9 cellular contexts compared by ENCODE assay signal in the genomic region with DNA sequence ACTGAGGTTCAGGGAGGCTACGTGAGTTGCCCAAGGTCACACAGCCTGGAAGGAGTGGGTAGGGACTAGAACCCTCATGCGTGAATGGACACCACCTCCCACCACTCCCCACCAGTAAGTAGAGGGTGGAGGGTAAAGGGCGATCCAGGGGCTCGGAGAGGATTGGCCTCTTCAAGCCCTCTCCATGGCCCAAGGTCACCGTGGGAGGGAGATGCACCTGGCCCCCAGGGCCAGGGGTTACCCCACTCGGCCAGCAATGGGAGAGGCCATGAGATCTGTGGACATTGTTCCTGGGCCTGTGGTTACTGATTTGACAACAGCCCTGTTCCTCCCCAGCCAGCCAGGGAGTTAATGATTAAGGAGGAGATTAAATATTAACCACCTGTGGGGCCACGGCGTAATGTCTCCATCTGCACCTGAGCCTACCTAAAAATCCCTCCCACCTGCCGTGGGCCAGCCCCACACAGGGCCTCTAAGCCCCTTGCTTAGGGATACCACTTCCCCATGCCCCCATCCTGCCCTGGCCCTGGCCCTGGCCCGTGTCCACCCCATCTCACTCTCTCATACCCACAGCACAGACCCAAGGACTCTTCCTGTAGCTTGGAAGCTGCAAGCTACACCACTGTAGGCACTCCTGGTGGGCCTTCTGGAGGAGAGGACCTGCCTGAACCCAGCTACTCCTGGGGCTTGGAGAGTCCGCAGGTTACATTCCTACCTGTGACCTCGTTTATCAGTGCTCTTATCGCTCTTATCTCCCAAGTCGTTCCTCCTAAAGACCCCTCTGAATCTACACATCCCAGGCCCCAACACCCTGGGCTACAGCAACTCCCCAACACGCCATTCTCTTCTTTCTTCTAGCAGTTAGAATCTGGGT. TPM values are rescaled to one million over a fixed set of nuclear protein-coding genes. Genes with fewer than 3 reads are reported as not detected.
DNase-seq lines count a peak whose midpoint lies in the region; ATAC-seq and TF ChIP-seq lines count a peak whose summit lies in the region.
"Had no signal": no experiment of that assay in that cellular context is flagged by ENCODE, and none has a peak within 500 bp of the region (broad histone marks: within the 10 kb centered on the region; RNA-seq: fewer than 3 reads in every experiment).

No MANE protein-coding gene starts in this region.

- WGBS in endodermal cell (ENCODE audit: insufficient coverage in 1 of 2, insufficient read length in 1 of 2), 2 experiments, result 76 to 86% methylated on average over 11 to 14 of the region's 15 CpGs
- 91% methylated on average over 15 of the region's 15 CpGs for WGBS in smooth muscle cell (ENCODE audit: low lambda C conversion rate)

- no peak overlapping the region for H2AFZ ChIP-seq in smooth muscle cell (ENCODE audit: low read depth)

- no peaks in the 10 kb centered on the region for H3F3A ChIP-seq in smooth muscle cell (ENCODE audit: low read depth)

- peak overlapping the region; percentile 98 for H3K27ac Mint-ChIP-seq in activated naive CD4-positive, alpha-beta T cell treated with anti-CD3 and anti-CD28 coated beads, Interleukin-2, amount 10 ng/mL, durations not matched to agents 7 days and 5 days
- H3K27ac Mint-ChIP-seq in endodermal cell (peak overlapping the region; percentile 94), type B pancreatic cell (peak overlapping the region; percentile 89)

- peak; percentile 37 for DNase-seq in activated naive CD4-positive, alpha-beta T cell treated with anti-CD3 and anti-CD28 coated beads, Interleukin-2, amount 10 ng/mL, durations not matched to agents 7 days and 5 days
- DNase-seq in activated naive CD4-positive, alpha-beta T cell treated with Interleukin-2 at 50 U/mL for 16 hours, result no peak
- DNase-seq in endodermal cell, result peak; percentile 68
- DNase-seq in type B pancreatic cell (ENCODE audit: extremely low spot score, unreplicated experiment), result no peak
- DNase-seq in T1000 (lab: John Stamatoyannopoulos, UW), result no peak
- no peak for DNase-seq in smooth muscle cell (lab: John Stamatoyannopoulos, UW; ENCODE audit: unreplicated experiment)
- DNase-seq: NCI-H446 had no signal

- H3K4me1 Mint-ChIP-seq in activated naive CD4-positive, alpha-beta T cell treated with anti-CD3 and anti-CD28 coated beads, Interleukin-2, amount 10 ng/mL, durations not matched to agents 7 days and 5 days, result peaks cover 65% of the 10 kb centered on the region
- H3K4me1 Mint-ChIP-seq in endodermal cell, result peaks cover 40% of the 10 kb centered on the region
- peaks cover 39% of the 10 kb centered on the region for H3K4me1 Mint-ChIP-seq in type B pancreatic cell (ENCODE audit: unreplicated experiment)

- H3K27me3 Mint-ChIP-seq in activated naive CD4-positive, alpha-beta T cell treated with anti-CD3 and anti-CD28 coated beads, Interleukin-2, amount 10 ng/mL, durations not matched to agents 7 days and 5 days, result peaks cover 3% of the 10 kb centered on the region
- H3K27me3 Mint-ChIP-seq in endodermal cell (ENCODE audit: insufficient read depth) (no peaks in the 10 kb centered on the region), type B pancreatic cell (no peaks in the 10 kb centered on the region)

- H3K9me3 Mint-ChIP-seq in activated naive CD4-positive, alpha-beta T cell treated with anti-CD3 and anti-CD28 coated beads, Interleukin-2, amount 10 ng/mL, durations not matched to agents 7 days and 5 days, result no peaks in the 10 kb centered on the region
- H3K9me3 Mint-ChIP-seq in endodermal cell, result no peaks in the 10 kb centered on the region
- no peaks in the 10 kb centered on the region for H3K9me3 Mint-ChIP-seq in type B pancreatic cell

- peak overlapping the region; percentile 87 for H3K4me3 Mint-ChIP-seq in activated naive CD4-positive, alpha-beta T cell treated with anti-CD3 and anti-CD28 coated beads, Interleukin-2, amount 10 ng/mL, durations not matched to agents 7 days and 5 days
- H3K4me3 Mint-ChIP-seq in endodermal cell, result peak overlapping the region; percentile 43
- peak overlapping the region; percentile 49 for H3K4me3 Mint-ChIP-seq in type B pancreatic cell

- ATAC-seq in HG03354 (IDR thresholded peaks at IDR 0.05; ENCODE audit: poor library complexity, severe bottlenecking, unreplicated experiment) (peak; percentile 64), HG03280 (IDR thresholded peaks at IDR 0.05; ENCODE audit: unreplicated experiment) (no peak)

- no peak overlapping the region for H3K4me3 ChIP-seq in endodermal cell (ENCODE audit: low read length)
- no peak overlapping the region for H3K4me3 ChIP-seq in smooth muscle cell

- no peaks in the 10 kb centered on the region for H3K9me3 ChIP-seq in endodermal cell (ENCODE audit: control insufficient read depth, low read length)
- no peaks in the 10 kb centered on the region for H3K9me3 ChIP-seq in smooth muscle cell (replicated peaks; ENCODE audit: low read depth)

- H3K27ac ChIP-seq in endodermal cell (ENCODE audit: low read depth, low read length) (peak overlapping the region; percentile 10), smooth muscle cell (ENCODE audit: low read depth) (no peak overlapping the region)

- H3K36me3 Mint-ChIP-seq in activated naive CD4-positive, alpha-beta T cell treated with anti-CD3 and anti-CD28 coated beads, Interleukin-2, amount 10 ng/mL, durations not matched to agents 7 days and 5 days, result peaks cover 18% of the 10 kb centered on the region
- H3K36me3 Mint-ChIP-seq in endodermal cell (ENCODE audit: low read depth) (no peaks in the 10 kb centered on the region), type B pancreatic cell (no peaks in the 10 kb centered on the region)

- H3K4me2 ChIP-seq in smooth muscle cell, result no peak overlapping the region

- H3K9ac ChIP-seq in endodermal cell (ENCODE audit: extremely low read depth, low read length, poor library complexity, severe bottlenecking) (no peak overlapping the region), smooth muscle cell (ENCODE audit: low read depth) (no peak overlapping the region)

- H3K36me3 ChIP-seq in endodermal cell (ENCODE audit: control insufficient read depth, insufficient read depth, low read length) (no peaks in the 10 kb centered on the region), smooth muscle cell (ENCODE audit: low read depth) (no peaks in the 10 kb centered on the region)

- H4K20me1 ChIP-seq in smooth muscle cell (ENCODE audit: low read depth), result no peaks in the 10 kb centered on the region

- H3K79me2 ChIP-seq in smooth muscle cell (ENCODE audit: low read depth), result no peaks in the 10 kb centered on the region

- CTCF ChIA-PET in activated naive CD4-positive, alpha-beta T cell treated with anti-CD3 and anti-CD28 coated beads, Interleukin-2, amount 10 ng/mL, durations not matched to agents 7 days and 5 days (lab: Charles Lee), result interaction anchor here (0.9 to 4.8 kb wide), 9 partner anchors 14 to 67 kb away, joined by 3 to 32 read pairs (median 5); no protein-coding TSS in a partner anchor

- H3K27me3 ChIP-seq in endodermal cell (ENCODE audit: control insufficient read depth, insufficient read depth, low read length, poor library complexity, severe bottlenecking) (no peaks in the 10 kb centered on the region), smooth muscle cell (ENCODE audit: low read depth) (no peaks in the 10 kb centered on the region)

- H3K4me1 ChIP-seq in endodermal cell (ENCODE audit: control insufficient read depth, insufficient read depth, low read length) (peaks cover 9% of the 10 kb centered on the region), smooth muscle cell (ENCODE audit: low read depth) (no peaks in the 10 kb centered on the region)

- TF ChIP-seq CTCF in endodermal cell (conservative IDR thresholded peaks at IDR 0.05) (no peak), type B pancreatic cell (conservative IDR thresholded peaks at IDR 0.05) (no peak), smooth muscle cell (IDR thresholded peaks at IDR 0.05; ENCODE audit: borderline replicate concordance, insufficient read depth, poor library complexity, severe bottlenecking) (no peak)

RNA-seq across cellular contexts. Expression of a gene that starts 32.2 kb away (rescaled TPM):
- total RNA-seq in endodermal cell (100 to 1,000 TPM in 1 of 2 donors, 10 to 100 TPM in 1; 77.1 to 114 TPM), type B pancreatic cell (ENCODE audit: low replicate concordance) (198 and 437 TPM in 2 replicates), smooth muscle cell (7.1 and 8.2 TPM in 2 replicates)
- 59.2 TPM for polyA plus RNA-seq in endodermal cell (2013, experiment 1 of 2)
- polyA plus RNA-seq in endodermal cell (2013, experiment 2 of 2), result 48.7 TPM
- 25.8 and 29.4 TPM in 2 replicates for polyA plus RNA-seq in smooth muscle cell

Comparison
In these comparisons a context has a peak if more than half of its experiments do, and no peak if none do; other contexts are left out.
1. DNase-seq: peak in activated naive CD4-positive, alpha-beta T cell treated with anti-CD3 and anti-CD28 coated beads, Interleukin-2, amount 10 ng/mL, durations not matched to agents 7 days and 5 days (single experiment) and endodermal cell (single experiment); none in activated naive CD4-positive, alpha-beta T cell treated with Interleukin-2 at 50 U/mL for 16 hours (single experiment), type B pancreatic cell (single experiment), T1000 (single experiment) and smooth muscle cell (single experiment).
2. Peak in every context shown above with its lines, with median percentiles within 50 percentile points of each other: H3K27ac Mint-ChIP-seq and H3K4me3 Mint-ChIP-seq.